Comparison of ENCODE assay signal across 1 cellular context in genomic region chr7:148395292-148395691, GRCh38.
TF ChIP-seq lines count a peak whose summit lies in the region.

No MANE protein-coding gene starts in this region.

TF ChIP-seq in GM23338, 12 proteins besides CTCF, POLR2A, EP300 and RAD21:
- TF ChIP-seq ZNF462 (CRISPR knock-in tag; IDR thresholded peaks at IDR 0.05), result no peak
- TF ChIP-seq POLR2AphosphoS5 (IDR thresholded peaks at IDR 0.05; ENCODE audit: low read depth), result no peak
- TF ChIP-seq NANOG (IDR thresholded peaks at IDR 0.05; ENCODE audit: borderline replicate concordance), result no peak
- TF ChIP-seq EZH2phosphoT487 (IDR thresholded peaks at IDR 0.05; ENCODE audit: unreplicated experiment), result no peak
- TF ChIP-seq ZNF114 (CRISPR knock-in tag; IDR thresholded peaks at IDR 0.05), result no peak
- TF ChIP-seq STAT1 (IDR thresholded peaks at IDR 0.05; ENCODE audit: unreplicated experiment), result no peak
- no peak for TF ChIP-seq JUNB (IDR thresholded peaks at IDR 0.05; ENCODE audit: unreplicated experiment)
- TF ChIP-seq ETS1 (IDR thresholded peaks at IDR 0.05), result no peak
- no peak for TF ChIP-seq ZNF331 (CRISPR knock-in tag; IDR thresholded peaks at IDR 0.05; ENCODE audit: low read depth)
- TF ChIP-seq EZH2 (IDR thresholded peaks at IDR 0.05; ENCODE audit: low read depth, unreplicated experiment), result no peak
- TF ChIP-seq CREB1 (CRISPR knock-in tag; IDR thresholded peaks at IDR 0.05; ENCODE audit: low read depth), result no peak
- no peak for TF ChIP-seq REST (IDR thresholded peaks at IDR 0.05; ENCODE audit: unreplicated experiment)
